15 cellular contexts compared by ENCODE assay signal in genomic region chr13:94154362-94154761, GRCh38.
A peak's percentile ranks its signal among the peaks of the same experiment; 100 is the strongest.
DNase-seq lines count a peak whose midpoint lies in the region; ATAC-seq and TF ChIP-seq lines count a peak whose summit lies in the region.
"Had no signal": no experiment of that assay in that cellular context is flagged by ENCODE, and none has a peak within 500 bp of the region (broad histone marks: within the 10 kb centered on the region; RNA-seq: fewer than 3 reads in every experiment).

No MANE protein-coding gene starts in this region.

- POLR2A ChIA-PET in HEK293T (lab: Yijun Ruan, JAX) = interaction anchor here (0.6 kb wide), 1 partner anchor 319 kb away, joined by 3 read pairs; no protein-coding TSS in a partner anchor

- H3K27ac Mint-ChIP-seq in osteocyte (ENCODE audit: unreplicated experiment) = peak overlapping the region; percentile 36
- H3K27ac Mint-ChIP-seq: activated CD4-positive, alpha-beta memory T cell treated with anti-CD3 and anti-CD28 coated beads for 36 hours; activated naive CD4-positive, alpha-beta T cell treated with anti-CD3 and anti-CD28 coated beads, Interleukin-2, amount 50 U/mL, for 24 hours; CD4-positive, alpha-beta memory T cell had no signal

- no peaks in the 10 kb centered on the region for H3K27me3 ChIP-seq in fibroblast of lung (ENCODE audit: control insufficient read depth, insufficient read depth, low read length)
- H3K27me3 ChIP-seq: SJSA1, upper lobe of left lung had no signal

- H3K4me1 Mint-ChIP-seq in osteocyte (ENCODE audit: unreplicated experiment) = peaks cover 15% of the 10 kb centered on the region
- H3K4me1 Mint-ChIP-seq: activated naive CD4-positive, alpha-beta T cell treated with anti-CD3 and anti-CD28 coated beads, Interleukin-2, amount 50 U/mL, for 24 hours; CD4-positive, alpha-beta memory T cell had no signal

- CTCF ChIA-PET in HEK293T (lab: Yijun Ruan, JAX) = interaction anchor here (1.0 kb wide), 1 partner anchor 262 kb away, joined by 3 read pairs; no protein-coding TSS in a partner anchor

- no peak overlapping the region for H3K27ac ChIP-seq in fibroblast of lung (ENCODE audit: insufficient read depth, low read length)
- H3K27ac ChIP-seq: SJSA1, upper lobe of left lung had no signal

- no peak overlapping the region for H2AFZ ChIP-seq in fibroblast of lung (ENCODE audit: low read length)

- H4K20me1 ChIP-seq in fibroblast of lung (ENCODE audit: control insufficient read depth, extremely low read depth, insufficient read depth, low read length) = no peaks in the 10 kb centered on the region

- ATAC-seq in HG02938 (IDR thresholded peaks at IDR 0.05; ENCODE audit: unreplicated experiment) (no peak), GM18861 (IDR thresholded peaks at IDR 0.05; ENCODE audit: unreplicated experiment) (no peak)

- H3K27me3 Mint-ChIP-seq in osteocyte (ENCODE audit: unreplicated experiment) = no peaks in the 10 kb centered on the region

- H3K4me1 ChIP-seq in fibroblast of lung (ENCODE audit: control insufficient read depth, extremely low read depth, insufficient read depth, low read length) = no peaks in the 10 kb centered on the region
- H3K4me1 ChIP-seq: SJSA1 had no signal

- no peaks in the 10 kb centered on the region for H3K79me2 ChIP-seq in fibroblast of lung (ENCODE audit: control insufficient read depth, insufficient read depth, low read length)

- no peak overlapping the region for H3K4me3 Mint-ChIP-seq in osteocyte (ENCODE audit: unreplicated experiment)
- H3K4me3 Mint-ChIP-seq: activated CD4-positive, alpha-beta memory T cell treated with anti-CD3 and anti-CD28 coated beads for 36 hours; activated naive CD4-positive, alpha-beta T cell treated with anti-CD3 and anti-CD28 coated beads, Interleukin-2, amount 50 U/mL, for 24 hours; CD4-positive, alpha-beta memory T cell had no signal

- no peak overlapping the region for H3K9ac ChIP-seq in fibroblast of lung (ENCODE audit: insufficient read depth, low read length)

- H3K9me3 Mint-ChIP-seq in osteocyte (ENCODE audit: unreplicated experiment) = peaks cover 5% of the 10 kb centered on the region
- H3K9me3 Mint-ChIP-seq: activated CD4-positive, alpha-beta memory T cell treated with anti-CD3 and anti-CD28 coated beads for 36 hours; activated naive CD4-positive, alpha-beta T cell treated with anti-CD3 and anti-CD28 coated beads, Interleukin-2, amount 50 U/mL, for 24 hours had no signal

- H3K36me3 ChIP-seq in fibroblast of lung (ENCODE audit: control insufficient read depth, insufficient read depth, low read length) = no peaks in the 10 kb centered on the region
- H3K36me3 ChIP-seq: SJSA1, upper lobe of left lung had no signal

- no peak overlapping the region for H3K4me2 ChIP-seq in fibroblast of lung (ENCODE audit: extremely low read depth, insufficient read depth, low read length)

- no peak overlapping the region for H3K4me3 ChIP-seq in fibroblast of lung (replicated peaks in 1 of 4; ENCODE audit: control extremely low read depth in 1 of 4, insufficient read depth in 1 of 4, low read depth in 3 of 4, low read length in 4 of 4)
- H3K4me3 ChIP-seq: SJSA1, upper lobe of left lung had no signal

- DNase-seq in AG20443 (ENCODE audit: low spot score) = peak; percentile 66
- peak; percentile 10 for DNase-seq in RPMI7951 (ENCODE audit: low read depth)
- DNase-seq in fibroblast of lung (ENCODE audit: low read depth in 2 of 2) = peak; percentile 70 to 73
- no peak for DNase-seq in osteocyte (ENCODE audit: extremely low spot score, unreplicated experiment)
- no peak for DNase-seq in NCI-H2081 (lab: John Stamatoyannopoulos, UW)
- DNase-seq in HEK293T (ENCODE audit: extremely low spot score) = no peak
- DNase-seq: activated CD4-positive, alpha-beta memory T cell treated with anti-CD3 and anti-CD28 coated beads for 36 hours; effector memory CD4-positive, alpha-beta T cell; NCI-H2107 had no signal

- H3K36me3 Mint-ChIP-seq in osteocyte (ENCODE audit: unreplicated experiment) = peaks cover 10% of the 10 kb centered on the region
- H3K36me3 Mint-ChIP-seq: activated CD4-positive, alpha-beta memory T cell treated with anti-CD3 and anti-CD28 coated beads for 36 hours; activated naive CD4-positive, alpha-beta T cell treated with anti-CD3 and anti-CD28 coated beads, Interleukin-2, amount 50 U/mL, for 24 hours; CD4-positive, alpha-beta memory T cell had no signal

- TF ChIP-seq CTCF in fibroblast of lung (conservative IDR thresholded peaks at IDR 0.05 in 1 of 2, IDR thresholded peaks at IDR 0.05 in 1 of 2; ENCODE audit: low read depth in 1 of 2, low read length in 2 of 2) (no peak), osteocyte (IDR thresholded peaks at IDR 0.05) (no peak)

- no peaks in the 10 kb centered on the region for H3K9me3 ChIP-seq in fibroblast of lung (ENCODE audit: control insufficient read depth, insufficient read depth, low read depth, low read length)
- H3K9me3 ChIP-seq: SJSA1, upper lobe of left lung had no signal

TF ChIP-seq in HEK293T, 16 proteins besides CTCF, POLR2A, EP300 and RAD21:
- no peak for TF ChIP-seq SUZ12 (IDR thresholded peaks at IDR 0.05)
- no peak for TF ChIP-seq FOXA1 (IDR thresholded peaks at IDR 0.05)
- TF ChIP-seq CTBP1 (IDR thresholded peaks at IDR 0.05; ENCODE audit: borderline replicate concordance) = no peak
- TF ChIP-seq ARNT (IDR thresholded peaks at IDR 0.05) = no peak
- TF ChIP-seq ELF4 (IDR thresholded peaks at IDR 0.05) = no peak
- no peak for TF ChIP-seq SP1 (IDR thresholded peaks at IDR 0.05)
- no peak for TF ChIP-seq L3MBTL2 (conservative IDR thresholded peaks at IDR 0.05)
- TF ChIP-seq HDGF (IDR thresholded peaks at IDR 0.05; ENCODE audit: borderline replicate concordance) = no peak
- no peak for TF ChIP-seq PKNOX1 (IDR thresholded peaks at IDR 0.05)
- no peak for TF ChIP-seq NFRKB (IDR thresholded peaks at IDR 0.05)
- TF ChIP-seq TARDBP (IDR thresholded peaks at IDR 0.05) = no peak
- TF ChIP-seq FOXK2 (IDR thresholded peaks at IDR 0.05) = no peak
- TF ChIP-seq LEF1 (IDR thresholded peaks at IDR 0.05; ENCODE audit: borderline replicate concordance) = no peak
- no peak for TF ChIP-seq ZNF384 (IDR thresholded peaks at IDR 0.05)

Comparison
In these comparisons a context has a peak if more than half of its experiments do, and no peak if none do; other contexts are left out.
1. DNase-seq: peak in AG20443 (single experiment), RPMI7951 (single experiment) and fibroblast of lung (2 of 2); none in osteocyte (single experiment), NCI-H2081 (0 of 2) and HEK293T (single experiment).